8 cellular contexts compared by ENCODE assay signal in the genomic region with DNA sequence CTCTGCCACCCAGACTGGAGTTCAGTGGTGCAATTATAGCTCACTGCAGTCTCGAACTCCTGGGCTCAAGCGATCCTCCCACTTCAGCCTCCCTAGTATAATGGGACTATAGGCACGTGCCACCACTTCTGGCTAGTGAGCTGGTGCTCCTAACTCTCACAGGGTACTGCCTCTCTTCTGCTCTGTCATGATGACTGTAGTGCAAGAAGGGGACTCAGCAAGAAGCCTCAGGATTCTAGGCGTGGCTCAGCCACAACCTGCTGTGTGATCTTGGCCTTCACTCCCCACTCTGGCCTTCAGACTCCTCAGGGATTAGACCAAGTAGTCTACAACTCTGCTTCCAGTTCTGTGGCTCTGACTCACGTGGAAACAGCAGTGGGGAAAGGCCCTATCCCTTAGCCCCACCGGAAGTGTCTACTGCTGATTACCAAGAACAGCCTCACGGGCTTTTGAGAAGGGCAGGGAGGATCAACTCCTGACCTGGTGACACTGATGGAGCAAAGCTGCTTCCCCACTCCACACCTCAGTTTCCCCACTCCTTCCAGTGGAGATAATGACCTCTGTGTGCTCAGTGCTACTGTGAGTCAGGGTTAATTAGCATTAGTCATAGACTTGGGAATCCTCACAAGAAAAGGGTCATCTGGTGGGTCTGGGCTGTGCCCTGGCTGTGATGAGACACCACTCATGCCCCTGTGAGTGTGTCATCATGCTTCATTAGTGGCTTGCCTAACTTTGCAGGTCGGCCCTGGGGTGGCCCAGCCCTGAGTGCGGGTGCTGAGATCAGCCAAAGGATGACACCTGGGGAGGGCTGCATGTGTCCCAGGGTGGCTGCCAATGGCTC. TPM values are rescaled to one million over a fixed set of nuclear protein-coding genes. Genes with fewer than 3 reads are reported as not detected.
DNase-seq lines count a peak whose midpoint lies in the region; ATAC-seq and TF ChIP-seq lines count a peak whose summit lies in the region.

No MANE protein-coding gene starts in this region.

- intact Hi-C loops in OCI-LY7 (cut with micrococcal nuclease; ENCODE audit: unreplicated experiment) = loop anchor here (1.0 to 5.0 kb wide), 2 partner anchors 180 to 348 kb away; no protein-coding TSS in a partner anchor

- no peak overlapping the region for H3K4me2 ChIP-seq in OCI-LY7 (ENCODE audit: low read length)

- H3K79me2 ChIP-seq in OCI-LY7 (ENCODE audit: insufficient read depth, low read depth, low read length) = no peaks in the 10 kb centered on the region

- peak overlapping the region; percentile 48; the same call in 1 of the 2 replicates for H2AFZ ChIP-seq in OCI-LY7 (ENCODE audit: low read length)

- no peaks in the 10 kb centered on the region for H3K36me3 Mint-ChIP-seq in chondrocyte (ENCODE audit: low read depth)

- H3K4me3 Mint-ChIP-seq in chondrocyte (ENCODE audit: unreplicated experiment) = no peak overlapping the region

- no peaks in the 10 kb centered on the region for H3K9me2 ChIP-seq in OCI-LY7 (ENCODE audit: insufficient read depth, low read length)

- no peaks in the 10 kb centered on the region for H3K36me3 ChIP-seq in OCI-LY7 (ENCODE audit: insufficient read depth, low read length)

- H3K9me3 Mint-ChIP-seq in chondrocyte (ENCODE audit: low read depth) = no peaks in the 10 kb centered on the region

- peaks cover 4% of the 10 kb centered on the region for H3K4me1 ChIP-seq in OCI-LY7 (ENCODE audit: insufficient read depth, low read length, poor library complexity, severe bottlenecking)

- BruUV-seq in OCI-LY7 (replicated peaks; lab: Mats Ljungman, UMichigan) = no TSS peak

- no peak for TF ChIP-seq POLR2A in GM18505 (IDR thresholded peaks at IDR 0.05; ENCODE audit: borderline replicate concordance, extremely low read depth, insufficient read depth, insufficient read length)

- H4K20me1 ChIP-seq in OCI-LY7 (ENCODE audit: insufficient read depth, low read length) = no peaks in the 10 kb centered on the region

- in situ Hi-C loops in GM13977 (cut with MboI; ENCODE audit: low pct_unique_long_range_greater_than_20kb, low sequenced_read_pairs, unreplicated experiment) = loop anchor here (10.0 to 25.0 kb wide), 3 partner anchors 165 to 648 kb away; no protein-coding TSS in a partner anchor

- peak overlapping the region; percentile 93 for H3K27ac Mint-ChIP-seq in chondrocyte (ENCODE audit: unreplicated experiment)

- H3K27ac ChIP-seq in OCI-LY7 (ENCODE audit: low read depth, low read length, poor library complexity, severe bottlenecking) = no peak overlapping the region
- H3K27ac ChIP-seq in caudate nucleus (ENCODE audit: low read depth, low read length) = no peak overlapping the region

- no peak overlapping the region for H3K4me3 ChIP-seq in OCI-LY7 (ENCODE audit: low read depth, low read length, poor library complexity, severe bottlenecking)

- no peaks in the 10 kb centered on the region for H3K9me3 ChIP-seq in OCI-LY7 (ENCODE audit: low read length)

- H3K4me1 Mint-ChIP-seq in chondrocyte (ENCODE audit: low read depth) = peaks cover 22% of the 10 kb centered on the region

- ATAC-seq in GM18505 (IDR thresholded peaks at IDR 0.05; ENCODE audit: unreplicated experiment) (peak; percentile 40), omental fat pad (ENCODE audit: low FRiP score) (peak; percentile 85)

- POLR2A ChIA-PET in OCI-LY7 (lab: Charles Lee) = interaction anchor here (0.6 kb wide), 3 partner anchors 11 to 256 kb away, joined by 3 read pairs; no protein-coding TSS in a partner anchor

- DNase-seq in HCEC 1CT (peak; percentile 92), OCI-LY7 (ENCODE audit: low spot score) (no peak), chondrocyte (ENCODE audit: low spot score) (no peak), omental fat pad (ENCODE audit: low spot score) (peak; percentile 48), caudate nucleus (lab: John Stamatoyannopoulos, UW) (no peak), HuH-7 (ENCODE audit: low spot score) (no peak), GM13977 (ENCODE audit: low spot score) (no peak)

- no peak for TF ChIP-seq CTCF in OCI-LY7 (conservative IDR thresholded peaks at IDR 0.05; ENCODE audit: low read length)
- no peak for TF ChIP-seq CTCF in chondrocyte (IDR thresholded peaks at IDR 0.05)
- TF ChIP-seq CTCF in omental fat pad (IDR thresholded peaks at IDR 0.05) = no peak
- TF ChIP-seq CTCF in GM13977 (IDR thresholded peaks at IDR 0.05; ENCODE audit: extremely low read depth, insufficient read depth, missing control alignments) = no peak

- no peaks in the 10 kb centered on the region for H3K27me3 Mint-ChIP-seq in chondrocyte (ENCODE audit: low read depth)

- CTCF ChIA-PET in OCI-LY7 (lab: Charles Lee; ENCODE audit: unreplicated experiment) = interaction anchor here (0.6 to 1.2 kb wide), 3 partner anchors 58 to 77 kb away, joined by 3 to 6 read pairs (median 4); partner anchors contain the start of gene UBE2H

RNA-seq across cellular contexts. Expression of gene ZC3HC1, which starts 41.1 kb away (rescaled TPM):
- 20.3 and 27.5 TPM in 2 replicates for total RNA-seq in OCI-LY7 (2014; rRNA removed; shearing (Covaris generic))
- total RNA-seq in OCI-LY7 (2022) (24.2 and 32.5 TPM in 2 replicates), chondrocyte (12.0 to 15.9 TPM (median 14.7 TPM) in 3 replicates), omental fat pad (10 to 100 TPM in 1 of 4 donors, 1 to 10 TPM in 3; 6.7 to 10.0 (median 8.6) TPM)

RNA-seq across cellular contexts. Expression of gene UBE2H, which starts 57.3 kb away (rescaled TPM):
- total RNA-seq in OCI-LY7 (2014; rRNA removed; shearing (Covaris generic)) = 12.7 and 15.0 TPM in 2 replicates
- total RNA-seq in OCI-LY7 (2022) (35.3 and 41.4 TPM in 2 replicates), chondrocyte (137 to 172 TPM (median 167 TPM) in 3 replicates), omental fat pad (10 to 100 TPM; 57.2 to 92.6 (median 85.7) TPM)

Comparison
In these comparisons a context has a peak if more than half of its experiments do, and no peak if none do; other contexts are left out.
1. DNase-seq: peak in HCEC 1CT (single experiment) and omental fat pad (single experiment); none in OCI-LY7 (single experiment), chondrocyte (single experiment), caudate nucleus (0 of 61), HuH-7 (single experiment) and GM13977 (single experiment).